In genomic region chr3:166248784-166249183, GRCh38 we compare ENCODE assay signal across 29 cellular contexts.
A peak's percentile ranks its signal among the peaks of the same experiment; 100 is the strongest.
DNase-seq lines count a peak whose midpoint lies in the region; ATAC-seq and TF ChIP-seq lines count a peak whose summit lies in the region.
"Had no signal": no experiment of that assay in that cellular context is flagged by ENCODE, and none has a peak within 500 bp of the region (broad histone marks: within the 10 kb centered on the region; RNA-seq: fewer than 3 reads in every experiment).

No MANE protein-coding gene starts in this region.

- H3K9me3 Mint-ChIP-seq in MCF 10A (ENCODE audit: unreplicated experiment), result peaks cover 17% of the 10 kb centered on the region
- H3K9me3 Mint-ChIP-seq in WTC11, result peaks cover 26% of the 10 kb centered on the region
- peaks cover 4% of the 10 kb centered on the region for H3K9me3 Mint-ChIP-seq in activated CD4-positive, alpha-beta T cell treated with anti-CD3 and anti-CD28 coated beads for 36 hours (ENCODE audit: low read depth)

- H3K27me3 Mint-ChIP-seq in MCF 10A (ENCODE audit: insufficient read depth, unreplicated experiment) (no peaks in the 10 kb centered on the region), WTC11 (ENCODE audit: low read depth) (no peaks in the 10 kb centered on the region)
- H3K27me3 Mint-ChIP-seq in activated CD4-positive, alpha-beta T cell treated with anti-CD3 and anti-CD28 coated beads for 36 hours, result no peaks in the 10 kb centered on the region
- H3K27me3 Mint-ChIP-seq: B cell, IgD-negative memory B cell had no signal

- ATAC-seq in WTC11, result peak; percentile 47
- ATAC-seq in HG03095 (IDR thresholded peaks at IDR 0.05; ENCODE audit: unreplicated experiment), result no peak
- no peak for ATAC-seq in activated CD4-positive, alpha-beta T cell treated with anti-CD3 and anti-CD28 coated beads for 36 hours
- ATAC-seq: CD8-positive, alpha-beta T cell; SK-N-SH treated with all-trans-retinoic acid at 6 μM for 48 hours had no signal

- H3K9me3 ChIP-seq in mammary epithelial cell (replicated peaks; ENCODE audit: insufficient read depth, low read length), result no peaks in the 10 kb centered on the region
- no peaks in the 10 kb centered on the region for H3K9me3 ChIP-seq in OCI-LY7 (ENCODE audit: low read length)
- H3K9me3 ChIP-seq: Caco-2, Peyer's patch had no signal

- H3K36me3 Mint-ChIP-seq in MCF 10A (ENCODE audit: insufficient read depth, unreplicated experiment), result no peaks in the 10 kb centered on the region
- peaks cover 23% of the 10 kb centered on the region for H3K36me3 Mint-ChIP-seq in WTC11
- H3K36me3 Mint-ChIP-seq in activated CD4-positive, alpha-beta T cell treated with anti-CD3 and anti-CD28 coated beads for 36 hours (ENCODE audit: low read depth), result no peaks in the 10 kb centered on the region
- H3K36me3 Mint-ChIP-seq: CD8-positive, alpha-beta T cell; IgD-negative memory B cell had no signal

- no peak overlapping the region for H3K9ac ChIP-seq in mammary epithelial cell (ENCODE audit: insufficient read depth, low read length)
- H3K9ac ChIP-seq: KMS-11 had no signal

- no peak overlapping the region for H3K4me3 ChIP-seq in mammary epithelial cell (replicated peaks in 1 of 3; ENCODE audit: insufficient read depth in 1 of 3, low read depth in 2 of 3, low read length in 3 of 3)
- no peak overlapping the region for H3K4me3 ChIP-seq in OCI-LY7 (ENCODE audit: low read depth, low read length, poor library complexity, severe bottlenecking)
- H3K4me3 ChIP-seq: Peyer's patch had no signal

- dilution Hi-C loops in mammary epithelial cell (cut with HindIII; ENCODE audit: low sequenced_read_pairs), result no loop called here

- H3K4me2 ChIP-seq in mammary epithelial cell (ENCODE audit: insufficient read depth, low read depth, low read length) (no peak overlapping the region), OCI-LY7 (ENCODE audit: low read length) (no peak overlapping the region)
- H3K4me2 ChIP-seq: KMS-11 had no signal

- H3K9me2 ChIP-seq in OCI-LY7 (ENCODE audit: insufficient read depth, low read length), result no peaks in the 10 kb centered on the region; the same call in 1 of the 2 replicates

- no peak overlapping the region for H3K4me3 Mint-ChIP-seq in MCF 10A (ENCODE audit: unreplicated experiment)
- H3K4me3 Mint-ChIP-seq in WTC11, result no peak overlapping the region
- no peak overlapping the region for H3K4me3 Mint-ChIP-seq in activated CD4-positive, alpha-beta T cell treated with anti-CD3 and anti-CD28 coated beads for 36 hours
- H3K4me3 Mint-ChIP-seq: B cell; CD8-positive, alpha-beta T cell; IgD-negative memory B cell had no signal

- H4K20me1 ChIP-seq in mammary epithelial cell (ENCODE audit: insufficient read depth, low read length), result no peaks in the 10 kb centered on the region
- H4K20me1 ChIP-seq in OCI-LY7 (ENCODE audit: insufficient read depth, low read length), result no peaks in the 10 kb centered on the region

- TF ChIP-seq CTCF in mammary epithelial cell (conservative IDR thresholded peaks at IDR 0.05 in 1 of 2, IDR thresholded peaks at IDR 0.05 in 1 of 2; ENCODE audit: extremely low read depth in 1 of 2, insufficient read depth in 1 of 2, low read depth in 1 of 2, low read length in 2 of 2), result no peak
- no peak for TF ChIP-seq CTCF in MCF 10A (IDR thresholded peaks at IDR 0.05; ENCODE audit: unreplicated experiment)
- no peak for TF ChIP-seq CTCF in WTC11 (IDR thresholded peaks at IDR 0.05)
- TF ChIP-seq CTCF in OCI-LY7 (conservative IDR thresholded peaks at IDR 0.05; ENCODE audit: low read length), result no peak

- H2AFZ ChIP-seq in mammary epithelial cell (ENCODE audit: low read depth, low read length) (peak overlapping the region; percentile 79), OCI-LY7 (ENCODE audit: low read length) (no peak overlapping the region)

- CTCF ChIA-PET in mammary epithelial cell (lab: Charles Lee; ENCODE audit: low non-redundant PET) (no interaction called here), MCF 10A (lab: Yijun Ruan, JAX) (no interaction called here), WTC11 (lab: Charles Lee) (no interaction called here), OCI-LY7 (lab: Charles Lee; ENCODE audit: unreplicated experiment) (interaction anchor here (0.5 kb wide), 1 partner anchor 14 kb away, joined by 3 read pairs; no protein-coding TSS in a partner anchor)
- CTCF ChIA-PET in activated CD4-positive, alpha-beta T cell treated with anti-CD3 and anti-CD28 coated beads for 36 hours (lab: Charles Lee), result no interaction called here

- DNase-seq in mammary epithelial cell (no peak), MCF 10A (ENCODE audit: unreplicated experiment) (no peak), WTC11 (ENCODE audit: low spot score) (no peak), islet precursor cell (peak; percentile 57), OCI-LY7 (ENCODE audit: low spot score) (no peak), NOMO-1 treated with dmso at 0.1 percent for 144 hours (lab: John Stamatoyannopoulos, UW; ENCODE audit: unreplicated experiment) (no peak)
- DNase-seq in activated CD4-positive, alpha-beta T cell treated with anti-CD3 and anti-CD28 coated beads for 36 hours, result no peak
- DNase-seq: Caco-2; CD8-positive, alpha-beta T cell; DMS 273 treated with DMSO at 0.1 percent for 48 hours; DMS79; EL; GF-D8; NCI-H1105; NCI-H146; NCI-H1930; NCI-H2107; NCI-H446; NCI-H524 treated with DMSO at 0.1 percent for 48 hours; NCI-H82; NK-92 treated with Interleukin-12 subunit alpha and Interleukin-12 subunit beta, amount 100 ng/mL, for 24 hours; Peyer's patch had no signal

- H3K27ac Mint-ChIP-seq in MCF 10A (ENCODE audit: low read depth, unreplicated experiment), result no peak overlapping the region
- H3K27ac Mint-ChIP-seq in WTC11, result peak overlapping the region; percentile 53
- no peak overlapping the region for H3K27ac Mint-ChIP-seq in activated CD4-positive, alpha-beta T cell treated with anti-CD3 and anti-CD28 coated beads for 36 hours
- H3K27ac Mint-ChIP-seq: B cell; CD8-positive, alpha-beta T cell; IgD-negative memory B cell had no signal

- in situ Hi-C loops in mammary epithelial cell (cut with MboI; ENCODE audit: low sequenced_read_pairs in 2 of 2), result no loop called here

- H3K4me1 ChIP-seq in mammary epithelial cell (ENCODE audit: insufficient read depth, low read length), result no peaks in the 10 kb centered on the region
- H3K4me1 ChIP-seq in OCI-LY7 (ENCODE audit: insufficient read depth, low read length, poor library complexity, severe bottlenecking), result no peaks in the 10 kb centered on the region
- H3K4me1 ChIP-seq: Caco-2, Peyer's patch had no signal

- BruUV-seq in mammary epithelial cell (replicated peaks; lab: Mats Ljungman, UMichigan), result no TSS peak
- BruUV-seq in MCF 10A (replicated peaks; lab: Mats Ljungman, UMichigan), result no TSS peak
- no TSS peak for BruUV-seq in OCI-LY7 (replicated peaks; lab: Mats Ljungman, UMichigan)

- intact Hi-C loops in mammary epithelial cell (cut with micrococcal nuclease), result no loop called here
- intact Hi-C loops in MCF 10A (cut with micrococcal nuclease), result no loop called here
- intact Hi-C loops in OCI-LY7 (cut with micrococcal nuclease; ENCODE audit: unreplicated experiment), result no loop called here
- intact Hi-C loops in activated CD4-positive, alpha-beta T cell treated with anti-CD3 and anti-CD28 coated beads for 36 hours (cut with DNase I, micrococcal nuclease), result no loop called here

- H3K36me3 ChIP-seq in mammary epithelial cell (ENCODE audit: insufficient read depth, low read length) (no peaks in the 10 kb centered on the region), OCI-LY7 (ENCODE audit: insufficient read depth, low read length) (no peaks in the 10 kb centered on the region)
- H3K36me3 ChIP-seq: Peyer's patch had no signal

- POLR2A ChIA-PET in MCF 10A (lab: Yijun Ruan, JAX), result no interaction called here
- POLR2A ChIA-PET in WTC11 (lab: Charles Lee), result interaction anchor here (0.6 kb wide), 1 partner anchor 1096 kb away, joined by 4 read pairs; no protein-coding TSS in a partner anchor
- POLR2A ChIA-PET in OCI-LY7 (lab: Charles Lee), result no interaction called here
- POLR2A ChIA-PET in activated CD4-positive, alpha-beta T cell treated with anti-CD3 and anti-CD28 coated beads for 36 hours (lab: Charles Lee), result no interaction called here

- H3K79me2 ChIP-seq in mammary epithelial cell (ENCODE audit: insufficient read depth, low read length), result no peaks in the 10 kb centered on the region
- no peaks in the 10 kb centered on the region for H3K79me2 ChIP-seq in OCI-LY7 (ENCODE audit: insufficient read depth, low read depth, low read length)

- no peaks in the 10 kb centered on the region for H3K27me3 ChIP-seq in mammary epithelial cell (ENCODE audit: insufficient read depth, low read length)
- H3K27me3 ChIP-seq: Peyer's patch had no signal

- H3K4me1 Mint-ChIP-seq in MCF 10A (ENCODE audit: insufficient read depth, unreplicated experiment) (no peaks in the 10 kb centered on the region), WTC11 (peaks cover 7% of the 10 kb centered on the region)
- no peaks in the 10 kb centered on the region for H3K4me1 Mint-ChIP-seq in activated CD4-positive, alpha-beta T cell treated with anti-CD3 and anti-CD28 coated beads for 36 hours
- H3K4me1 Mint-ChIP-seq: B cell, IgD-negative memory B cell had no signal

- WGBS in mammary epithelial cell (ENCODE audit: low coverage, missing lambda C conversion rate), result 17% methylated on average over 3 of the region's 3 CpGs

- no peak overlapping the region for H3K27ac ChIP-seq in mammary epithelial cell (ENCODE audit: insufficient read depth, low read depth, low read length)
- no peak overlapping the region for H3K27ac ChIP-seq in OCI-LY7 (ENCODE audit: low read depth, low read length, poor library complexity, severe bottlenecking)
- H3K27ac ChIP-seq: 22Rv1, C4-2B, KMS-11, Peyer's patch had no signal

TF ChIP-seq in WTC11, 78 proteins besides CTCF, POLR2A, EP300 and RAD21 (continues in another document):
- no peak for TF ChIP-seq STAT6 (CRISPR knock-in tag; conservative IDR thresholded peaks at IDR 0.05; ENCODE audit: low read depth)
- TF ChIP-seq FOXP1 (CRISPR knock-in tag; IDR thresholded peaks at IDR 0.05; ENCODE audit: borderline replicate concordance), result no peak
- no peak for TF ChIP-seq ZNF232 (CRISPR knock-in tag; IDR thresholded peaks at IDR 0.05)
